Comparison of ENCODE assay signal across 1 cellular context in genomic region chr14:95557291-95557690, GRCh38.
A peak's percentile ranks its signal among the peaks of the same experiment; 100 is the strongest.
TF ChIP-seq lines count a peak whose summit lies in the region.

No MANE protein-coding gene starts in this region.

TF ChIP-seq in HEK293, 187 proteins besides CTCF, POLR2A, EP300 and RAD21:
- no peak for TF ChIP-seq ZBTB11 (tag by site-specific recombination; conservative IDR thresholded peaks at IDR 0.05; ENCODE audit: low read depth)
- TF ChIP-seq ZNF121 (tag by site-specific recombination; IDR thresholded peaks at IDR 0.05) = 0 out of 2 replicates have a peak, but pooled peaks have one; percentile 32
